In the genomic region with DNA sequence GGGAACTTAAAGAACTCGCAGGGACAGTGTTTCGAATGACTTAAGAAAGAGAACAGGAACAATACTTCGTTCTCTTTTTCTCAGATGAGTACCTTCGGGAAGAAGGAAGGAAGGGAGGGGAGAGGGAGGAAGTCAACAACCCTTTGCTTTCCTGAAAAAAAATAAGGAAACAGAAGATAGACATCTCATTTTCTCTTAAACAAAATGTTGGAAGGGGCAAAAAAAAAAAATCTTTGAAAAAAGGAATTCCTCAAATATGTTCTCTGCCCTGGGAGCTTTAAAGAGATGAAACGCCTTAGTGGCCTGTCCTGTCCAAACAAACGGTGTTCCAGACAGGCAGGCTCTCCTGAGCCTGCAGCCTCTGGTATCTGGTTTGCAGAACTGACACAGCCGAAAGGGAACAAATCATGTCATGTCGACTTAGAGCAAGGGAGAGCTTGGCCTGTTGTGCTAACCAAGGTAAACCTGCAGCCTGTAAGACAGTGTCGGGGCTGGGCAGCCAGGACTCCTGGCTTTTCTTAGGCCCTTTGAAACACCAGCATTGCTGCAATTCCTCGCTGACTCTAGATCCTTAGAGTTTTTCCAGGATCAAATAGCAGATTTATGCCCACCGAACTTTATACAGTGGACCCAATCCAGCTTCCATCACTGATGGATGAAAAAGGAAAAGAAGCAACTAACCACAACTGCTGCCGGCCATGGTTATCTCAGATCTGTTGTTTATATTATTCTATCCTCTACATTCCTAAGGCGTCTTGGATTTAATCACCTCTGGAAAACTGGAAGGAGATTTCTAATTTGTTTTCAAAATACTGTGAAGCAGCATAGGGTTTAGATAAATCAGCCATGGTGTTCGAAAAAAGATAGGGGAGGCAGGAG, we compare ENCODE assay signal across 1 cellular context.
TF ChIP-seq lines count a peak whose summit lies in the region.

A gene with protein sequence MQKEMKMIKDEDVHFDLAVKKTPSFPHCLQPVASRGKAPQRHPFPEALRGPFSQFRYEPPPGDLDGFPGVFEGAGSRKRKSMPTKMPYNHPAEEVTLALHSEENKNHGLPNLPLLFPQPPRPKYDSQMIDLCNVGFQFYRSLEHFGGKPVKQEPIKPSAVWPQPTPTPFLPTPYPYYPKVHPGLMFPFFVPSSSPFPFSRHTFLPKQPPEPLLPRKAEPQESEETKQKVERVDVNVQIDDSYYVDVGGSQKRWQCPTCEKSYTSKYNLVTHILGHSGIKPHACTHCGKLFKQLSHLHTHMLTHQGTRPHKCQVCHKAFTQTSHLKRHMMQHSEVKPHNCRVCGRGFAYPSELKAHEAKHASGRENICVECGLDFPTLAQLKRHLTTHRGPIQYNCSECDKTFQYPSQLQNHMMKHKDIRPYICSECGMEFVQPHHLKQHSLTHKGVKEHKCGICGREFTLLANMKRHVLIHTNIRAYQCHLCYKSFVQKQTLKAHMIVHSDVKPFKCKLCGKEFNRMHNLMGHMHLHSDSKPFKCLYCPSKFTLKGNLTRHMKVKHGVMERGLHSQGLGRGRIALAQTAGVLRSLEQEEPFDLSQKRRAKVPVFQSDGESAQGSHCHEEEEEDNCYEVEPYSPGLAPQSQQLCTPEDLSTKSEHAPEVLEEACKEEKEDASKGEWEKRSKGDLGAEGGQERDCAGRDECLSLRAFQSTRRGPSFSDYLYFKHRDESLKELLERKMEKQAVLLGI (minus strand): TSS at position 51 of the 879 bp plus-strand sequence. CDS start 45,914 bp downstream, outside the sequence.

TF ChIP-seq in endothelial cell of umbilical vein, 7 proteins besides CTCF, POLR2A, EP300 and RAD21:
- TF ChIP-seq MYC (IDR thresholded peaks at IDR 0.05; ENCODE audit: low read depth, low read length) (no peak), GATA2 (IDR thresholded peaks at IDR 0.05; ENCODE audit: insufficient read depth, insufficient read length, low read depth, low read length) (peak; percentile 59)
